Comparison of ENCODE assay signal across 15 cellular contexts in the genomic region with DNA sequence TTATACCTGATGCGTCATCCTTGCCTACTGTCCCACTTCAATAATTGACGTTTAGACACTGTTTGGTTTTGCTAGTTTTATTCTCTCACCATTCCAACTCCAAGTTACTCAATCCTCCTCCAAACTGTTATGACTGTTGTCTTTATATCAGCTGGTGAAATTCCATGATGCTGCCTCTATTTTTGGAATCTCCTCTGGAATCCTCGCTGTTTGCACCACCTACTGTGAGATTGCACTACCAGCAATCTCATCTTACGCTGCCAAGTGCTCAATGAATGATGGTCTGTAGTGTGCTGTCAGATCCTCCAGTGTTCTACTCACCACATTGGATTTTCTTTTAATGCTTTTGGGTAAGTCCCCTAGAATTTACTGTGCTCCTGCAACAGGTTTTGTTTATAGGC. TPM values are rescaled to one million over a fixed set of nuclear protein-coding genes. Genes with fewer than 3 reads are reported as not detected.
A peak's percentile ranks its signal among the peaks of the same experiment; 100 is the strongest.
DNase-seq lines count a peak whose midpoint lies in the region; ATAC-seq and TF ChIP-seq lines count a peak whose summit lies in the region.
"Had no signal": no experiment of that assay in that cellular context is flagged by ENCODE, and none has a peak within 500 bp of the region (broad histone marks: within the 10 kb centered on the region; RNA-seq: fewer than 3 reads in every experiment).

No MANE protein-coding gene starts in this region.

- H3K4me3 ChIP-seq in AG09309 (ENCODE audit: control insufficient read depth, low read depth, low read length) (no peak overlapping the region), esophagus squamous epithelium (no peak overlapping the region), PC-3 (ENCODE audit: low read length) (no peak overlapping the region)
- H3K4me3 ChIP-seq: coronary artery, ovary had no signal

- ATAC-seq in activated T-cell treated with anti-CD3 and anti-CD28 coated beads, Interleukin-2, amount 50 U/mL, for 4 hours, result no peak
- no peak for ATAC-seq in PC-3
- no peak for ATAC-seq in activated CD4-positive, alpha-beta T cell treated with anti-CD3 and anti-CD28 coated beads for 36 hours

- no peaks in the 10 kb centered on the region for H3F3A ChIP-seq in PC-3 (ENCODE audit: low read length, unreplicated experiment)

- H3K4me2 ChIP-seq in PC-3 (ENCODE audit: low read length), result no peak overlapping the region

- H3K4me1 ChIP-seq in esophagus squamous epithelium (peaks cover 0 to 10% (median 2%) of the 10 kb centered on the region in 3 donors), PC-3 (ENCODE audit: insufficient read depth, low read length) (no peaks in the 10 kb centered on the region; the same call in 1 of the 2 replicates)

- H3K36me3 ChIP-seq in esophagus squamous epithelium, result no peaks in the 10 kb centered on the region
- no peaks in the 10 kb centered on the region for H3K36me3 ChIP-seq in PC-3 (ENCODE audit: low read depth, low read length)
- H3K36me3 ChIP-seq: ovary had no signal

- no peaks in the 10 kb centered on the region for H3K36me3 Mint-ChIP-seq in nephron progenitor cell (ENCODE audit: low read depth)
- H3K36me3 Mint-ChIP-seq in activated T-cell treated with anti-CD3 and anti-CD28 coated beads, Interleukin-2, amount 50 U/mL, for 4 hours (ENCODE audit: insufficient read depth), result no peaks in the 10 kb centered on the region
- H3K36me3 Mint-ChIP-seq in activated CD4-positive, alpha-beta T cell treated with anti-CD3 and anti-CD28 coated beads for 36 hours (ENCODE audit: low read depth), result no peaks in the 10 kb centered on the region
- H3K36me3 Mint-ChIP-seq: immature natural killer cell had no signal

- H3K4me1 Mint-ChIP-seq in nephron progenitor cell, result peaks cover 46% of the 10 kb centered on the region
- H3K4me1 Mint-ChIP-seq in activated T-cell treated with anti-CD3 and anti-CD28 coated beads, Interleukin-2, amount 50 U/mL, for 4 hours (ENCODE audit: low read depth), result no peaks in the 10 kb centered on the region
- H3K4me1 Mint-ChIP-seq in activated CD4-positive, alpha-beta T cell treated with anti-CD3 and anti-CD28 coated beads for 36 hours, result no peaks in the 10 kb centered on the region
- H3K4me1 Mint-ChIP-seq: CD8-positive, alpha-beta memory T cell; immature natural killer cell had no signal

- no peak for TF ChIP-seq POLR2A in esophagus squamous epithelium (IDR thresholded peaks at IDR 0.05)

- intact Hi-C loops in esophagus squamous epithelium (cut with DNase I), result no loop called here
- intact Hi-C loops in PC-3 (cut with micrococcal nuclease), result no loop called here
- intact Hi-C loops in activated CD4-positive, alpha-beta T cell treated with anti-CD3 and anti-CD28 coated beads for 36 hours (cut with DNase I, micrococcal nuclease), result no loop called here

- no peaks in the 10 kb centered on the region for H3K79me2 ChIP-seq in PC-3 (ENCODE audit: low read length)

- no peak overlapping the region for H3K4me3 Mint-ChIP-seq in nephron progenitor cell
- no peak overlapping the region for H3K4me3 Mint-ChIP-seq in activated T-cell treated with anti-CD3 and anti-CD28 coated beads, Interleukin-2, amount 50 U/mL, for 4 hours
- no peak overlapping the region for H3K4me3 Mint-ChIP-seq in activated CD4-positive, alpha-beta T cell treated with anti-CD3 and anti-CD28 coated beads for 36 hours
- H3K4me3 Mint-ChIP-seq: CD8-positive, alpha-beta memory T cell; immature natural killer cell; T-helper 2 cell treated with Interferon-gamma antibody and Interleukin-4, amounts not matched to agents 5 μg/mL and 100 μg/mL, for 36 hours had no signal

- no peaks in the 10 kb centered on the region for H3K27me3 Mint-ChIP-seq in nephron progenitor cell (ENCODE audit: low read depth, poor library complexity)
- no peaks in the 10 kb centered on the region for H3K27me3 Mint-ChIP-seq in activated T-cell treated with anti-CD3 and anti-CD28 coated beads, Interleukin-2, amount 50 U/mL, for 4 hours (ENCODE audit: low read depth)
- H3K27me3 Mint-ChIP-seq in activated CD4-positive, alpha-beta T cell treated with anti-CD3 and anti-CD28 coated beads for 36 hours, result no peaks in the 10 kb centered on the region
- H3K27me3 Mint-ChIP-seq: CD8-positive, alpha-beta memory T cell had no signal

- 51 to 59% methylated on average over 4 of the region's 4 CpGs for WGBS in esophagus squamous epithelium, 2 donors

- CTCF ChIA-PET in PC-3 (lab: Charles Lee), result no interaction called here
- CTCF ChIA-PET in activated CD4-positive, alpha-beta T cell treated with anti-CD3 and anti-CD28 coated beads for 36 hours (lab: Charles Lee), result no interaction called here

- no peaks in the 10 kb centered on the region for H3K9me3 Mint-ChIP-seq in nephron progenitor cell
- H3K9me3 Mint-ChIP-seq in activated T-cell treated with anti-CD3 and anti-CD28 coated beads, Interleukin-2, amount 50 U/mL, for 4 hours, result peaks cover 9% of the 10 kb centered on the region
- H3K9me3 Mint-ChIP-seq in activated CD4-positive, alpha-beta T cell treated with anti-CD3 and anti-CD28 coated beads for 36 hours (ENCODE audit: low read depth), result no peaks in the 10 kb centered on the region
- H3K9me3 Mint-ChIP-seq: T-helper 2 cell treated with Interferon-gamma antibody and Interleukin-4, amounts not matched to agents 5 μg/mL and 100 μg/mL, for 36 hours had no signal

- H3K27me3 ChIP-seq in esophagus squamous epithelium (no peaks in the 10 kb centered on the region), PC-3 (ENCODE audit: low read length) (no peaks in the 10 kb centered on the region)
- H3K27me3 ChIP-seq: ovary had no signal

- H3K27ac ChIP-seq in esophagus squamous epithelium, result peak overlapping the region in 3 of 4 donors; percentile 46 to 61 (median 57)
- no peak overlapping the region for H3K27ac ChIP-seq in PC-3 (ENCODE audit: low read length)
- H3K27ac ChIP-seq: ovary had no signal

- H3K9ac ChIP-seq in PC-3 (ENCODE audit: low read length), result no peak overlapping the region

- H4K20me1 ChIP-seq in PC-3 (ENCODE audit: low read length), result no peaks in the 10 kb centered on the region

- DNase-seq in AG09309 (ENCODE audit: low read depth), result peak; percentile 97
- peak; percentile 36 for DNase-seq in M059J (ENCODE audit: low read depth)
- no peak for DNase-seq in esophagus squamous epithelium (lab: John Stamatoyannopoulos, UW)
- no peak for DNase-seq in nephron progenitor cell
- no peak for DNase-seq in activated T-cell treated with anti-CD3 and anti-CD28 coated beads, Interleukin-2, amount 50 U/mL, for 4 hours
- DNase-seq in PC-3, result no peak
- DNase-seq in stimulated activated CD4-positive, alpha-beta T cell treated with anti-CD3 and anti-CD28 coated beads, Interleukin-2, amount 100 ng/mL, for 48 hours, result no peak
- DNase-seq in activated CD4-positive, alpha-beta T cell treated with anti-CD3 and anti-CD28 coated beads for 36 hours, result no peak
- DNase-seq: activated T-cell treated with anti-CD3 and anti-CD28 coated beads, Interleukin-2, amount 50 U/mL, for 1 hour; CD8-positive, alpha-beta memory T cell; immature natural killer cell; NCI-H526 treated with DMSO at 0.1 percent for 48 hours had no signal

- H3K27ac Mint-ChIP-seq in nephron progenitor cell, result peak overlapping the region; percentile 40
- no peak overlapping the region for H3K27ac Mint-ChIP-seq in activated CD4-positive, alpha-beta T cell treated with anti-CD3 and anti-CD28 coated beads for 36 hours
- H3K27ac Mint-ChIP-seq: CD8-positive, alpha-beta memory T cell; immature natural killer cell; T-helper 2 cell treated with Interferon-gamma antibody and Interleukin-4, amounts not matched to agents 5 μg/mL and 100 μg/mL, for 36 hours had no signal

- BruUV-seq in PC-3 (replicated peaks; lab: Mats Ljungman, UMichigan), result no TSS peak

- POLR2A ChIA-PET in PC-3 (lab: Charles Lee; ENCODE audit: unreplicated experiment), result no interaction called here
- POLR2A ChIA-PET in activated CD4-positive, alpha-beta T cell treated with anti-CD3 and anti-CD28 coated beads for 36 hours (lab: Charles Lee), result no interaction called here

- TF ChIP-seq CTCF in AG09309 (IDR thresholded peaks at IDR 0.05; ENCODE audit: control insufficient read depth, insufficient read depth, low read depth, low read length, missing control alignments) (peak; percentile 37), esophagus squamous epithelium (IDR thresholded peaks at IDR 0.05) (no peak), nephron progenitor cell (IDR thresholded peaks at IDR 0.05) (no peak), PC-3 (conservative IDR thresholded peaks at IDR 0.05; ENCODE audit: low read depth, low read length) (no peak)

- no peak overlapping the region for H2AFZ ChIP-seq in PC-3 (ENCODE audit: low read length)

- H3K9me2 ChIP-seq in PC-3 (replicated peaks; ENCODE audit: low read length), result no peaks in the 10 kb centered on the region

- H3K9me3 ChIP-seq in esophagus squamous epithelium (no peaks in the 10 kb centered on the region), PC-3 (ENCODE audit: low read length) (no peaks in the 10 kb centered on the region)
- H3K9me3 ChIP-seq: ovary had no signal

RNA-seq across cellular contexts. Expression of a gene that starts 13.2 kb away (rescaled TPM):
- 8.3 and 12.3 TPM in 2 replicates for total RNA-seq in M059J (2014; rRNA removed; shearing (Covaris generic))
- total RNA-seq in esophagus squamous epithelium (10 to 100 TPM in 2 of 4 donors, 1 to 10 TPM in 2; 2.1 to 22.4 (median 11.5) TPM), PC-3 (2014; rRNA removed) (1.6 and 2.0 TPM in 2 replicates)
- total RNA-seq in activated T-cell treated with anti-CD3 and anti-CD28 coated beads, Interleukin-2, amount 50 U/mL, for 4 hours, result under 1 TPM; 0.03 to 0.14 (median 0.05) TPM
- not detected for total RNA-seq in activated CD4-positive, alpha-beta T cell treated with anti-CD3 and anti-CD28 coated beads for 36 hours
- total RNA-seq: CD8-positive, alpha-beta memory T cell had no signal

Comparison
In these comparisons a context has a peak if more than half of its experiments do, and no peak if none do; other contexts are left out.
1. DNase-seq: peak in AG09309 (single experiment) and M059J (single experiment); none in esophagus squamous epithelium (single experiment), nephron progenitor cell (single experiment), activated T-cell treated with anti-CD3 and anti-CD28 coated beads, Interleukin-2, amount 50 U/mL, for 4 hours (single experiment), PC-3 (single experiment), stimulated activated CD4-positive, alpha-beta T cell treated with anti-CD3 and anti-CD28 coated beads, Interleukin-2, amount 100 ng/mL, for 48 hours (0 of 2) and activated CD4-positive, alpha-beta T cell treated with anti-CD3 and anti-CD28 coated beads for 36 hours (single experiment).